In genomic region chr12:39622306-39622705, GRCh38 we compare ENCODE assay signal across 1 cellular context.
A peak's percentile ranks its signal among the peaks of the same experiment; 100 is the strongest.
TF ChIP-seq lines count a peak whose summit lies in the region.

No MANE protein-coding gene starts in this region.

TF ChIP-seq in GM12878, 131 proteins besides CTCF, POLR2A, EP300 and RAD21:
- TF ChIP-seq E4F1 (IDR thresholded peaks at IDR 0.05; ENCODE audit: borderline replicate concordance, partially characterized antibody) (no peak), YY1 (IDR thresholded peaks at IDR 0.05; ENCODE audit: low read depth, low read length) (peak; percentile 63), SRF (IDR thresholded peaks at IDR 0.05; ENCODE audit: low read depth in 2 of 2, low read length in 2 of 2) (0 out of 4 replicates have a peak, but pooled peaks of 1 of the 2 experiments have one; percentile 25)
TF ChIP-seq in GM12878: peak in this region for 2.
